ENCODE assay signal across 5 cellular contexts in genomic region chr1:23492776-23493175, GRCh38. TPM values are rescaled to one million over a fixed set of nuclear protein-coding genes. Genes with fewer than 3 reads are reported as not detected.
A peak's percentile ranks its signal among the peaks of the same experiment; 100 is the strongest.
DNase-seq lines count a peak whose midpoint lies in the region; ATAC-seq, FAIRE-seq and TF ChIP-seq lines count a peak whose summit lies in the region.
"Not testable (repeated sequence)": the region's sequence is repeated elsewhere in the genome, so short reads cannot be mapped to it uniquely, and the experiment has no call there.

No MANE protein-coding gene starts in this region.

- H3K27ac ChIP-seq in HEK293 (ENCODE audit: extremely low read depth, low read depth, low read length); HepG2 (ENCODE audit: extremely low read length, insufficient read depth, low read length): not testable (repeated sequence)
- peak overlapping the region; percentile 57 for H3K27ac ChIP-seq in OCI-LY3 (ENCODE audit: low read length)

- not testable (repeated sequence) for H3K27ac Mint-ChIP-seq in T-helper 17 cell
- peak overlapping the region; percentile 69 for H3K27ac Mint-ChIP-seq in stimulated activated naive CD8-positive, alpha-beta T cell treated with anti-CD3 and anti-CD28 coated beads, Interleukin-15, Interleukin-2, amounts not matched to agents 100 ng/mL and 50 ng/mL, for 24 hours

- H3K9me3 ChIP-seq in HEK293 (ENCODE audit: control insufficient read depth, insufficient read depth, low read depth, low read length); OCI-LY3 (ENCODE audit: insufficient read depth, low read length); T-helper 17 cell (ENCODE audit: control insufficient read depth, low read length, poor library complexity, severe bottlenecking); HepG2 (ENCODE audit: low read length): not testable (repeated sequence)

- TF ChIP-seq CTCF in HEK293 (tag by site-specific recombination; IDR thresholded peaks at IDR 0.05); OCI-LY3 (IDR thresholded peaks at IDR 0.05; ENCODE audit: low read depth, low read length); HepG2 (CRISPR knock-in tag; IDR thresholded peaks at IDR 0.05): not testable (repeated sequence)

- not testable (repeated sequence) for H3K9ac ChIP-seq in OCI-LY3 (ENCODE audit: low read length); HepG2 (ENCODE audit: insufficient read depth, low read depth, low read length)

- not testable (repeated sequence) for H3K79me2 ChIP-seq in OCI-LY3 (ENCODE audit: low read length); HepG2 (ENCODE audit: insufficient read depth, low read length)

- in situ Hi-C loops in HepG2 (cut with HindIII; ENCODE audit: extremely low pct_ligation_motif_present, low pct_unique_long_range_greater_than_20kb): not testable (repeated sequence)

- H3K9me3 Mint-ChIP-seq in stimulated activated naive CD8-positive, alpha-beta T cell treated with anti-CD3 and anti-CD28 coated beads, Interleukin-15, Interleukin-2, amounts not matched to agents 100 ng/mL and 50 ng/mL, for 24 hours: not testable (repeated sequence)

- not testable (repeated sequence) for H2AFZ ChIP-seq in OCI-LY3 (ENCODE audit: low read depth, low read length); HepG2 (ENCODE audit: low read length)

- CTCF ChIA-PET in HEK293 (lab: Yijun Ruan, JAX): interaction anchor here (7.5 kb wide), 1 partner anchor 48 kb away, joined by 149 read pairs; no protein-coding TSS in a partner anchor
- CTCF ChIA-PET in HepG2 (lab: Yijun Ruan, JAX; ENCODE audit: low intra/inter-chr PET ratio, low total read pairs): not testable (repeated sequence)

- not testable (repeated sequence) for ATAC-seq in T-helper 17 cell, HepG2

- not testable (repeated sequence) for TF ChIP-seq EP300 in HepG2 (IDR thresholded peaks at IDR 0.05; ENCODE audit: low read depth in 2 of 2, low read length in 2 of 2); HepG2 (CRISPR knock-in tag; IDR thresholded peaks at IDR 0.05; ENCODE audit: borderline replicate concordance)

- H3K4me2 ChIP-seq in OCI-LY3 (ENCODE audit: low read length); HepG2 (ENCODE audit: low read depth, low read length): not testable (repeated sequence)

- 74% methylated on average over 5 of the region's 6 CpGs for WGBS in HepG2 (ENCODE audit: low lambda C conversion rate)

- not testable (repeated sequence) for TF ChIP-seq POLR2A in HepG2 (IDR thresholded peaks at IDR 0.05; ENCODE audit: insufficient read depth in 1 of 2, low read depth in 2 of 2, low read length in 2 of 2)

- TF ChIP-seq RAD21 in HepG2 (CRISPR knock-in tag; IDR thresholded peaks at IDR 0.05): not testable (repeated sequence)

- H3K4me3 Mint-ChIP-seq in T-helper 17 cell: peak overlapping the region; percentile 28
- not testable (repeated sequence) for H3K4me3 Mint-ChIP-seq in stimulated activated naive CD8-positive, alpha-beta T cell treated with anti-CD3 and anti-CD28 coated beads, Interleukin-15, Interleukin-2, amounts not matched to agents 100 ng/mL and 50 ng/mL, for 24 hours

- H3K27me3 Mint-ChIP-seq in T-helper 17 cell: peaks cover 10% of the 10 kb centered on the region
- H3K27me3 Mint-ChIP-seq in stimulated activated naive CD8-positive, alpha-beta T cell treated with anti-CD3 and anti-CD28 coated beads, Interleukin-15, Interleukin-2, amounts not matched to agents 100 ng/mL and 50 ng/mL, for 24 hours: peaks cover 26% of the 10 kb centered on the region

- H3K36me3 ChIP-seq in HEK293 (ENCODE audit: control insufficient read depth in 2 of 2, insufficient read depth in 1 of 2, low read length in 2 of 2); OCI-LY3 (replicated peaks; ENCODE audit: low read depth, low read length); HepG2 (replicated peaks in 1 of 2; ENCODE audit: control insufficient read depth in 1 of 2, insufficient read depth in 2 of 2, low read length in 2 of 2): not testable (repeated sequence)

- H3K4me1 Mint-ChIP-seq in T-helper 17 cell: peaks cover 11% of the 10 kb centered on the region
- not testable (repeated sequence) for H3K4me1 Mint-ChIP-seq in stimulated activated naive CD8-positive, alpha-beta T cell treated with anti-CD3 and anti-CD28 coated beads, Interleukin-15, Interleukin-2, amounts not matched to agents 100 ng/mL and 50 ng/mL, for 24 hours (ENCODE audit: low read depth)

- H3K4me3 ChIP-seq in HEK293 (ENCODE audit: low read depth, low read length); OCI-LY3 (ENCODE audit: low read length); HepG2 (replicated peaks in 1 of 3; ENCODE audit: insufficient read depth in 1 of 3, low read depth in 2 of 3, low read length in 3 of 3): not testable (repeated sequence)

- H3K27me3 ChIP-seq in OCI-LY3 (ENCODE audit: low read depth, low read length); HepG2 (ENCODE audit: control insufficient read depth in 1 of 2, insufficient read depth in 2 of 2, low read length in 2 of 2): not testable (repeated sequence)

- not testable (repeated sequence) for DNase-seq in T-helper 17 cell; HepG2 (ENCODE audit: low spot score)

- not testable (repeated sequence) for H4K20me1 ChIP-seq in OCI-LY3 (ENCODE audit: insufficient read depth, low read length); HepG2 (ENCODE audit: insufficient read depth, low read length)

- not testable (repeated sequence) for H3K36me3 Mint-ChIP-seq in T-helper 17 cell (ENCODE audit: low read depth); stimulated activated naive CD8-positive, alpha-beta T cell treated with anti-CD3 and anti-CD28 coated beads, Interleukin-15, Interleukin-2, amounts not matched to agents 100 ng/mL and 50 ng/mL, for 24 hours (ENCODE audit: low read depth)

- BruUV-seq in HepG2 (replicated peaks; lab: Mats Ljungman, UMichigan): not testable (repeated sequence)

- FAIRE-seq in HepG2 (lab: Jason Lieb, UNC): not testable (repeated sequence)

- not testable (repeated sequence) for H3K4me1 ChIP-seq in HEK293 (ENCODE audit: control insufficient read depth, insufficient read depth, low read length); OCI-LY3 (ENCODE audit: low read length)
- peaks cover 15% of the 10 kb centered on the region for H3K4me1 ChIP-seq in HepG2 (ENCODE audit: insufficient read depth, low read length)

- intact Hi-C loops in HepG2 (cut with micrococcal nuclease; ENCODE audit: unreplicated experiment): not testable (repeated sequence)

- POLR2A ChIA-PET in HEK293 (lab: Yijun Ruan, JAX); HepG2 (lab: Yijun Ruan, JAX): not testable (repeated sequence)

RNA-seq across cellular contexts. Expression of gene ASAP3, which starts 8.8 kb away (rescaled TPM):
- total RNA-seq in T-helper 17 cell (1 to 10 TPM; 1.5 to 6.4 TPM), HepG2 (2016; rRNA removed; fragmentation: Illumina TruSeq; extraction: Trizol) (28.6 and 37.0 TPM in 2 replicates)
- 2.7 and 3.4 TPM in 2 replicates for total RNA-seq in HepG2 (2016; cell fraction: cytosol; rRNA removed; fragmentation: Illumina TruSeq; extraction: Trizol; ENCODE audit: low read depth)
- 22.9 and 36.7 TPM in 2 replicates for total RNA-seq in HepG2 (2016; cell fraction: insoluble cytoplasmic fraction; rRNA removed; fragmentation: Illumina TruSeq; extraction: Trizol)
- 11.2 and 12.2 TPM in 2 replicates for total RNA-seq in HepG2 (2016; cell fraction: membrane; rRNA removed; fragmentation: Illumina TruSeq; extraction: Trizol)
- total RNA-seq in HepG2 (2016; cell fraction: nucleus; rRNA removed; fragmentation: Illumina TruSeq; extraction: Trizol): 38.3 and 42.3 TPM in 2 replicates
- 32.6 and 39.4 TPM in 2 replicates for polyA plus RNA-seq in HepG2 (2011; rRNA removed)
- 15.0 and 17.0 TPM in 2 replicates for polyA plus RNA-seq in HepG2 (2011; cell fraction: cytosol; rRNA removed)
- polyA plus RNA-seq in HepG2 (2011; cell fraction: nucleus; rRNA removed): 159 and 182 TPM in 2 replicates
- polyA plus RNA-seq in HepG2 (2012): 11.8 and 19.4 TPM in 2 replicates
- polyA plus RNA-seq in HepG2 (2016; cell fraction: cytosol; fragmentation: Illumina TruSeq; extraction: Trizol; ENCODE audit: low read depth): 1.9 and 2.7 TPM in 2 replicates
- 17.8 and 23.3 TPM in 2 replicates for polyA plus RNA-seq in HepG2 (2016; cell fraction: insoluble cytoplasmic fraction; fragmentation: Illumina TruSeq; extraction: Trizol; ENCODE audit: low read depth)
- 5.9 and 6.1 TPM in 2 replicates for polyA plus RNA-seq in HepG2 (2016; cell fraction: membrane; fragmentation: Illumina TruSeq; extraction: Trizol; ENCODE audit: low read depth)
- polyA plus RNA-seq in HepG2 (2016; cell fraction: nucleus; fragmentation: Illumina TruSeq; extraction: Trizol; ENCODE audit: insufficient read depth, low read depth): 81.5 and 89.0 TPM in 2 replicates
- 8.3 and 44.4 TPM in 2 replicates for polyA minus RNA-seq in HepG2 (2011; rRNA and poly(A)+ RNA removed; ENCODE audit: low replicate concordance)
- polyA minus RNA-seq in HepG2 (2011; cell fraction: cytosol; rRNA and poly(A)+ RNA removed): 11.9 and 18.9 TPM in 2 replicates
- polyA minus RNA-seq in HepG2 (2011; cell fraction: nucleus; rRNA and poly(A)+ RNA removed): 19.4 and 24.2 TPM in 2 replicates

RNA-seq across cellular contexts. Expression of gene E2F2, which starts 38.3 kb away (rescaled TPM):
- total RNA-seq in T-helper 17 cell (1 to 10 TPM; 5.4 TPM), HepG2 (2016; rRNA removed; fragmentation: Illumina TruSeq; extraction: Trizol) (5.7 and 6.6 TPM in 2 replicates)
- 1.1 and 1.3 TPM in 2 replicates for total RNA-seq in HepG2 (2016; cell fraction: cytosol; rRNA removed; fragmentation: Illumina TruSeq; extraction: Trizol; ENCODE audit: low read depth)
- total RNA-seq in HepG2 (2016; cell fraction: insoluble cytoplasmic fraction; rRNA removed; fragmentation: Illumina TruSeq; extraction: Trizol): 4.9 and 6.0 TPM in 2 replicates
- 2.6 TPM in 2 replicates for total RNA-seq in HepG2 (2016; cell fraction: membrane; rRNA removed; fragmentation: Illumina TruSeq; extraction: Trizol)
- total RNA-seq in HepG2 (2016; cell fraction: nucleus; rRNA removed; fragmentation: Illumina TruSeq; extraction: Trizol): 5.1 and 7.1 TPM in 2 replicates
- 0.50 and 0.65 TPM in 2 replicates for polyA plus RNA-seq in HepG2 (2011; rRNA removed)
- 0.29 and 0.35 TPM in 2 replicates for polyA plus RNA-seq in HepG2 (2011; cell fraction: cytosol; rRNA removed)
- polyA plus RNA-seq in HepG2 (2011; cell fraction: nucleus; rRNA removed): 1.9 TPM in 2 replicates
- 0.63 and 1.4 TPM in 2 replicates for polyA plus RNA-seq in HepG2 (2012)
- 0.24 and 0.26 TPM in 2 replicates for polyA plus RNA-seq in HepG2 (2016; cell fraction: cytosol; fragmentation: Illumina TruSeq; extraction: Trizol; ENCODE audit: low read depth)
- 3.4 and 4.2 TPM in 2 replicates for polyA plus RNA-seq in HepG2 (2016; cell fraction: insoluble cytoplasmic fraction; fragmentation: Illumina TruSeq; extraction: Trizol; ENCODE audit: low read depth)
- polyA plus RNA-seq in HepG2 (2016; cell fraction: membrane; fragmentation: Illumina TruSeq; extraction: Trizol; ENCODE audit: low read depth): 0.62 and 0.69 TPM in 2 replicates
- 12.8 and 14.2 TPM in 2 replicates for polyA plus RNA-seq in HepG2 (2016; cell fraction: nucleus; fragmentation: Illumina TruSeq; extraction: Trizol; ENCODE audit: insufficient read depth, low read depth)
- 1.8 and 19.5 TPM in 2 replicates for polyA minus RNA-seq in HepG2 (2011; rRNA and poly(A)+ RNA removed; ENCODE audit: low replicate concordance)
- 0.79 and 1.1 TPM in 2 replicates for polyA minus RNA-seq in HepG2 (2011; cell fraction: cytosol; rRNA and poly(A)+ RNA removed)
- polyA minus RNA-seq in HepG2 (2011; cell fraction: nucleus; rRNA and poly(A)+ RNA removed): 0.87 and 1.3 TPM in 2 replicates
